25 cellular contexts compared by ENCODE assay signal in the genomic region with DNA sequence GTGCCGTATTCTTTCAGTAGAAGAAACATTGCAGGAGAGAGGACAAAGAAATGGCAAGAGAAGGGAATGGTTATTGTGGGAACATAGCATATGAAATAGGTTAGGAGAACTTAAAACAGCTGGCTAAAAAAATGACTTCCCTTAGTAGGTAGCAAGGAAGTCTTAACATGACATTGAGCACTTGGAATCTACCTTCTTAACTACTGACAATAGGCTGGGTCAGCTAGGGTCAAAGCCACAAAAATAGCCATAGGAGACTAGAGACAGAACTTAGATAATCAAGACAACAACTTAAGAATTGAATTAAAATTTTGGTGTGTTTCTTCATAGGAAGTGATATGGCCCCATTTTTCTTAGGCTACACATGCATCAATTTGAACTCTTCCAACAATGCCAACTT.
"Had no signal": no experiment of that assay in that cellular context is flagged by ENCODE, and none has a peak within 500 bp of the region (broad histone marks: within the 10 kb centered on the region; RNA-seq: fewer than 3 reads in every experiment).

No MANE protein-coding gene starts in this region.

- H3K4me3 ChIP-seq: MG63, PC-9, SJSA1 had no signal

- H3K27ac ChIP-seq: PC-9, SJSA1 had no signal

- H3K9me3 ChIP-seq: MG63, SJSA1 had no signal

- H3K36me3 ChIP-seq: MG63, SJSA1 had no signal

- H3K27me3 ChIP-seq: MG63, SJSA1 had no signal

- DNase-seq: Kasumi-1, MG63, NCI-H1048, NCI-H1105, NCI-H1417 treated with DMSO at 0.1 percent for 48 hours, NCI-H1436 treated with DMSO at 0.1 percent for 48 hours, NCI-H1694, NCI-H187, NCI-H1930, NCI-H2029 treated with DMSO at 0.1 percent for 48 hours, NCI-H2081 treated with DMSO at 0.1 percent for 48 hours, NCI-H2107, NCI-H2171, NCI-H226, NCI-H446 treated with DMSO at 0.1 percent for 48 hours, NCI-H510A, NCI-H524 treated with DMSO at 0.1 percent for 48 hours, NCI-H526 treated with DMSO at 0.1 percent for 48 hours, NCI-H774, PC-9, Right ventricle myocardium superior, RPMI8226, SHP77 treated with DMSO at 0.1 percent for 48 hours, T-cell had no signal
